1 cellular context compared by ENCODE assay signal in genomic region chr10:12377891-12378290, GRCh38.
TF ChIP-seq lines count a peak whose summit lies in the region.

No MANE protein-coding gene starts in this region.

TF ChIP-seq in K562, 482 proteins besides CTCF, POLR2A, EP300 and RAD21 (continued from another document):
- no peak for TF ChIP-seq ZNF407 (IDR thresholded peaks at IDR 0.05; ENCODE audit: low read depth)
TF ChIP-seq in K562: peak in this region for 1.
